ENCODE assay signal across 17 cellular contexts in genomic region chr9:123174079-123174478, GRCh38.
DNase-seq lines count a peak whose midpoint lies in the region; ATAC-seq and TF ChIP-seq lines count a peak whose summit lies in the region.
"Had no signal": no experiment of that assay in that cellular context is flagged by ENCODE, and none has a peak within 500 bp of the region (broad histone marks: within the 10 kb centered on the region; RNA-seq: fewer than 3 reads in every experiment).

No MANE protein-coding gene starts in this region.

- peak overlapping the region in 3 of 4 donors; percentile 70 to 84 (median 70) for H3K4me3 Mint-ChIP-seq in IgD-negative memory B cell
- H3K4me3 Mint-ChIP-seq in activated B cell treated with CpG ODN at 0.5 μM for 24 hours, result peak overlapping the region; percentile 63
- peak overlapping the region in 7 of 8 donors; percentile 33 to 85 (median 72) for H3K4me3 Mint-ChIP-seq in naive B cell
- H3K4me3 Mint-ChIP-seq: CD4-positive, alpha-beta T cell had no signal

- H3K27me3 Mint-ChIP-seq in IgD-negative memory B cell (peaks cover 2% of the 10 kb centered on the region), activated B cell treated with CpG ODN at 0.5 μM for 24 hours (no peaks in the 10 kb centered on the region), naive B cell (no peaks in the 10 kb centered on the region)
- H3K27me3 Mint-ChIP-seq: CD4-positive, alpha-beta T cell had no signal

- no peaks in the 10 kb centered on the region for H3K27me3 ChIP-seq in DOHH2 (ENCODE audit: control insufficient read depth, low read length)
- H3K27me3 ChIP-seq: SJCRH30 had no signal

- peak overlapping the region; percentile 98 for H3K27ac ChIP-seq in DOHH2 (ENCODE audit: low read depth, low read length)
- H3K27ac ChIP-seq: A549, HL-60, RWPE1, SJCRH30 had no signal

- H3K36me3 Mint-ChIP-seq in IgD-negative memory B cell (peaks cover 16% of the 10 kb centered on the region), activated B cell treated with CpG ODN at 0.5 μM for 24 hours (ENCODE audit: low read depth) (peaks cover 61% of the 10 kb centered on the region), naive B cell (peaks cover 8 to 36% of the 10 kb centered on the region in 2 donors)

- H3K4me2 ChIP-seq in DOHH2 (ENCODE audit: low read length), result peak overlapping the region; percentile 71
- H3K4me2 ChIP-seq: A549 had no signal

- H3F3A ChIP-seq in DOHH2 (ENCODE audit: control insufficient read depth, insufficient read depth), result peaks cover 49% of the 10 kb centered on the region

- ATAC-seq in activated B cell treated with CpG ODN at 0.5 μM for 24 hours (ENCODE audit: low read depth) (no peak), naive B cell (ENCODE audit: low read depth in 2 of 2) (no peak), HG02610 (IDR thresholded peaks at IDR 0.05; ENCODE audit: unreplicated experiment) (no peak), GM18520 (IDR thresholded peaks at IDR 0.05; ENCODE audit: unreplicated experiment) (no peak), HG03565 (IDR thresholded peaks at IDR 0.05; ENCODE audit: unreplicated experiment) (no peak)
- ATAC-seq: A549 had no signal

- H3K27ac Mint-ChIP-seq in IgD-negative memory B cell (peak overlapping the region; percentile 94 to 98 (median 94)), activated B cell treated with CpG ODN at 0.5 μM for 24 hours (peak overlapping the region; percentile 97), naive B cell (peak overlapping the region; percentile 94 to 98 (median 97))
- H3K27ac Mint-ChIP-seq: CD4-positive, alpha-beta T cell had no signal

- H3K9me3 Mint-ChIP-seq in IgD-negative memory B cell (no peaks in the 10 kb centered on the region), activated B cell treated with CpG ODN at 0.5 μM for 24 hours (no peaks in the 10 kb centered on the region), naive B cell (no peaks in the 10 kb centered on the region)
- H3K9me3 Mint-ChIP-seq: CD4-positive, alpha-beta T cell had no signal

- peaks cover 74% of the 10 kb centered on the region for H3K79me2 ChIP-seq in DOHH2 (ENCODE audit: control insufficient read depth, low read length)

- peaks cover 91% of the 10 kb centered on the region for H3K36me3 ChIP-seq in DOHH2 (ENCODE audit: control insufficient read depth, low read length)
- H3K36me3 ChIP-seq: SJCRH30 had no signal

- intact Hi-C loops in activated B cell treated with CpG ODN at 0.5 μM for 24 hours (cut with micrococcal nuclease), result loop anchor here (2.0 kb wide), 1 partner anchor 51 kb away; no protein-coding TSS in a partner anchor

- CTCF ChIA-PET in activated B cell treated with CpG ODN at 0.5 μM for 24 hours (lab: Charles Lee), result interaction anchor here (1.2 to 1.3 kb wide), 2 partner anchors 51 to 176 kb away, joined by 4 to 5 read pairs; no protein-coding TSS in a partner anchor

- POLR2A ChIA-PET in activated B cell treated with CpG ODN at 0.5 μM for 24 hours (lab: Charles Lee), result interaction anchor here (0.7 to 1.5 kb wide), 5 partner anchors 51 to 176 kb away, joined by 3 to 5 read pairs (median 3); no protein-coding TSS in a partner anchor

- peak overlapping the region; percentile 59 for H3K4me3 ChIP-seq in DOHH2 (ENCODE audit: low read length)
- H3K4me3 ChIP-seq: A549, SJCRH30 had no signal

- no peaks in the 10 kb centered on the region for H4K20me1 ChIP-seq in DOHH2 (ENCODE audit: control insufficient read depth, insufficient read depth, low read depth, low read length)

- TF ChIP-seq CTCF in DOHH2 (IDR thresholded peaks at IDR 0.05; ENCODE audit: low read depth, low read length, poor library complexity, severe bottlenecking) (no peak), activated B cell treated with CpG ODN at 0.5 μM for 24 hours (IDR thresholded peaks at IDR 0.05) (no peak)

- H3K4me1 Mint-ChIP-seq in IgD-negative memory B cell (peaks cover 48 to 55% (median 54%) of the 10 kb centered on the region in 3 donors), activated B cell treated with CpG ODN at 0.5 μM for 24 hours (peaks cover 88% of the 10 kb centered on the region), naive B cell (peaks cover 58 to 84% (median 62%) of the 10 kb centered on the region in 3 donors)

- H3K9me3 ChIP-seq in DOHH2 (ENCODE audit: control insufficient read depth, insufficient read depth, low read length), result no peaks in the 10 kb centered on the region
- H3K9me3 ChIP-seq: A549, SJCRH30 had no signal

- H3K9me2 ChIP-seq in DOHH2 (replicated peaks; ENCODE audit: control insufficient read depth, low read length), result no peaks in the 10 kb centered on the region

- DNase-seq in activated B cell treated with CpG ODN at 0.5 μM for 24 hours, result no peak
- DNase-seq in naive B cell, result no peak
- no peak for DNase-seq in NCI-H2196 (lab: John Stamatoyannopoulos, UW; ENCODE audit: unreplicated experiment)
- DNase-seq: Calu3; CD4-positive, alpha-beta T cell; NCI-H187 treated with DMSO at 0.1 percent for 48 hours; NCI-H2171; NCI-H510A; SJCRH30 had no signal

- peaks cover 100% of the 10 kb centered on the region for H3K4me1 ChIP-seq in DOHH2 (ENCODE audit: control insufficient read depth, low read length)
- H3K4me1 ChIP-seq: SJCRH30 had no signal
